Comparison of ENCODE assay signal across 8 cellular contexts in the genomic region with DNA sequence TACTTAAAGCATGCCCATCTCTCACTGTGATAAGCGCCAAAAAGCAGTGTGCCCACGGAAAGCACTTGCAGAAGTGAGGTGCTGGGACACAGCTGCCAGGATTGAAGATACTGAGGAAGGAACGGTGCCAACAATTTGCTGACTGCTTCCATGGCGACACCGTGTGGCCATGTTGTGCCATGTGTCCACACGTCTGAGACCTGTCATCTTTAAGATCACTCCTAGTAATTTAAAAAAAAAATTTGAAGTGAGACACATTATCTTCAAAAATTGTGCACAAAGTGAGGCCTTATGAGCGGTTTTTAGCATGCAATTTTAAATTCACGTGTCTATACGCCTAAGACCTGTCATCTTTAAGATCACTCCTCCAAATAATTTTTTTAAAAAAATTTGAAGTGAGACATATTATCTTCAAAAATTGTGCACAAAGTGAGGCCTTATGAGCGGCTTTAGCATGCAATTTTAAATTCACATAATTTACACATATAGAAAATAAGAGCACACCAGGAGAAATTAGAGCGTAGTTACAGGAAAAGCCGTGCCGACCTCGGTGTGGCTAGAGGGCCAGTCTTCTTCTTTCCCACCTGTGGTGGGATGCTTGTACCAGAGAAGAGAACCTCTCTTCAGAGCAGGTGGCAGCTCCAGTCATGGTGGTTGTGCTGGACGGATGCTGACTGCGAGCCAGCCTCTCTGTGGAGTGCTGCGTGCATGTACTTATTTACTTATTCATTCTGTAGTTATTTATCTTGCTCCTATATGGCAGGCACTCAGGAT. TPM values are rescaled to one million over a fixed set of nuclear protein-coding genes. Genes with fewer than 3 reads are reported as not detected.
DNase-seq lines count a peak whose midpoint lies in the region; ATAC-seq lines count a peak whose summit lies in the region.

No MANE protein-coding gene starts in this region.

- H3K9me3 Mint-ChIP-seq in natural killer cell treated with Interleukin-12 subunit alpha and Interleukin-12 subunit beta and Interleukin-15 and Interleukin-18, amount 100 ng/mL, for 72 hours: no peaks in the 10 kb centered on the region

- peak; percentile 92 for ATAC-seq in Right ventricle myocardium superior (ENCODE audit: poor library complexity)
- no peak for ATAC-seq in natural killer cell treated with Interleukin-12 subunit alpha and Interleukin-12 subunit beta and Interleukin-15 and Interleukin-18, amount 100 ng/mL, for 72 hours

- H3K27ac ChIP-seq in epithelial cell of prostate: no peak overlapping the region

- DNase-seq in Right ventricle myocardium superior: peak; percentile 75
- no peak for DNase-seq in cardiac septum (ENCODE audit: low spot score)
- DNase-seq in NCI-H2171 treated with DMSO at 0.1 percent for 48 hours (lab: John Stamatoyannopoulos, UW): peak; percentile 30
- peak; percentile 30 to 41 for DNase-seq in activated CD4-positive, alpha-beta T cell treated with anti-CD3 and anti-CD28 coated beads, Interleukin-2, amount 50 U/mL, for 4 hours
- peak; percentile 10 for DNase-seq in epithelial cell of prostate (ENCODE audit: low read depth, low spot score)
- no peak for DNase-seq in natural killer cell treated with Interleukin-12 subunit alpha and Interleukin-12 subunit beta and Interleukin-15 and Interleukin-18, amount 100 ng/mL, for 72 hours (ENCODE audit: low spot score)
- no peak for DNase-seq in NCI-H1436 treated with DMSO at 0.1 percent for 48 hours (lab: John Stamatoyannopoulos, UW)
- no peak for DNase-seq in NCI-H1048 (lab: John Stamatoyannopoulos, UW)

- intact Hi-C loops in Right ventricle myocardium superior (cut with DNase I) (no loop called here), cardiac septum (cut with DNase I) (no loop called here)

- peaks cover 7 to 14% of the 10 kb centered on the region in 2 donors for H3K4me1 Mint-ChIP-seq in natural killer cell treated with Interleukin-12 subunit alpha and Interleukin-12 subunit beta and Interleukin-15 and Interleukin-18, amount 100 ng/mL, for 72 hours (ENCODE audit: low read depth in 2 of 2)

- H3K27me3 Mint-ChIP-seq in natural killer cell treated with Interleukin-12 subunit alpha and Interleukin-12 subunit beta and Interleukin-15 and Interleukin-18, amount 100 ng/mL, for 72 hours: peaks cover 12% of the 10 kb centered on the region in 2 donors

- H3K4me3 Mint-ChIP-seq in natural killer cell treated with Interleukin-12 subunit alpha and Interleukin-12 subunit beta and Interleukin-15 and Interleukin-18, amount 100 ng/mL, for 72 hours: peak overlapping the region; percentile 26

- no peak overlapping the region for H3K27ac Mint-ChIP-seq in natural killer cell treated with Interleukin-12 subunit alpha and Interleukin-12 subunit beta and Interleukin-15 and Interleukin-18, amount 100 ng/mL, for 72 hours

- no peaks in the 10 kb centered on the region for H3K36me3 Mint-ChIP-seq in natural killer cell treated with Interleukin-12 subunit alpha and Interleukin-12 subunit beta and Interleukin-15 and Interleukin-18, amount 100 ng/mL, for 72 hours

RNA-seq across cellular contexts. Expression of a gene that starts 21.4 kb away (rescaled TPM):
- total RNA-seq in Right ventricle myocardium superior (5.6 TPM), cardiac septum (5.8 TPM)
- total RNA-seq in natural killer cell treated with Interleukin-12 subunit alpha and Interleukin-12 subunit beta and Interleukin-15 and Interleukin-18, amount 100 ng/mL, for 72 hours: under 1 TPM; 0.26 to 0.47 TPM

Comparison
In these comparisons a context has a peak if more than half of its experiments do, and no peak if none do; other contexts are left out.
1. DNase-seq: peak in Right ventricle myocardium superior (single experiment), NCI-H2171 treated with DMSO at 0.1 percent for 48 hours (single experiment), activated CD4-positive, alpha-beta T cell treated with anti-CD3 and anti-CD28 coated beads, Interleukin-2, amount 50 U/mL, for 4 hours (2 of 2) and epithelial cell of prostate (single experiment); none in cardiac septum (single experiment), natural killer cell treated with Interleukin-12 subunit alpha and Interleukin-12 subunit beta and Interleukin-15 and Interleukin-18, amount 100 ng/mL, for 72 hours (single experiment), NCI-H1436 treated with DMSO at 0.1 percent for 48 hours (single experiment) and NCI-H1048 (single experiment).